ENCODE assay signal across 17 cellular contexts in genomic region chr14:100130471-100130870, GRCh38. TPM values are rescaled to one million over a fixed set of nuclear protein-coding genes. Genes with fewer than 3 reads are reported as not detected.
DNase-seq lines count a peak whose midpoint lies in the region; ATAC-seq, FAIRE-seq and TF ChIP-seq lines count a peak whose summit lies in the region.
"Had no signal": no experiment of that assay in that cellular context is flagged by ENCODE, and none has a peak within 500 bp of the region (broad histone marks: within the 10 kb centered on the region; RNA-seq: fewer than 3 reads in every experiment).

No MANE protein-coding gene starts in this region.

- H3K18ac ChIP-seq in neuronal stem cell (ENCODE audit: low read length) = no peak overlapping the region

- H3K4me1 ChIP-seq in BLaER1 treated with 17β-estradiol and CSF1 and Interleukin-3, amounts not matched to agents 10 nM and 100 nM = peaks cover 37 to 89% (median 81%) of the 10 kb centered on the region in 10 experiments
- no peaks in the 10 kb centered on the region for H3K4me1 ChIP-seq in HEK293 (ENCODE audit: control insufficient read depth, insufficient read depth, low read length)
- peaks cover 8% of the 10 kb centered on the region for H3K4me1 ChIP-seq in astrocyte (ENCODE audit: insufficient read depth, low read length)
- H3K4me1 ChIP-seq in neuronal stem cell (ENCODE audit: control insufficient read depth in 2 of 2, insufficient read depth in 1 of 2, low read depth in 1 of 2, low read length in 2 of 2) = no peaks in the 10 kb centered on the region

- no peak overlapping the region for H4K8ac ChIP-seq in neuronal stem cell (ENCODE audit: low read depth, low read length)

- H3K36me3 ChIP-seq in BLaER1 treated with 17β-estradiol and CSF1 and Interleukin-3, amounts not matched to agents 10 nM and 100 nM = peaks cover 47 to 99% (median 82%) of the 10 kb centered on the region in 11 experiments
- peaks cover 0 to 76% of the 10 kb centered on the region in 2 experiments; a peak in 2 of 3 replicates for H3K36me3 ChIP-seq in HEK293 (ENCODE audit: control insufficient read depth in 2 of 2, insufficient read depth in 1 of 2, low read length in 2 of 2)
- no peaks in the 10 kb centered on the region for H3K36me3 ChIP-seq in astrocyte (ENCODE audit: insufficient read depth, low read length)
- peaks cover 33 to 97% of the 10 kb centered on the region in 2 donors for H3K36me3 ChIP-seq in neuronal stem cell (replicated peaks in 1 of 2; ENCODE audit: control insufficient read depth in 2 of 2, insufficient read depth in 2 of 2, low read length in 2 of 2)

- no peaks in the 10 kb centered on the region for H3K9me3 Mint-ChIP-seq in astrocyte (ENCODE audit: unreplicated experiment)
- no peaks in the 10 kb centered on the region for H3K9me3 Mint-ChIP-seq in T-cell
- H3K9me3 Mint-ChIP-seq: activated naive CD8-positive, alpha-beta T cell treated with anti-CD3 and anti-CD28 coated beads, Interleukin-2, amount 10 ng/mL, durations not matched to agents 7 days and 5 days had no signal

- no peak overlapping the region for H2BK5ac ChIP-seq in neuronal stem cell (ENCODE audit: low read length)

- no peak for ATAC-seq in HG03571 (IDR thresholded peaks at IDR 0.05; ENCODE audit: unreplicated experiment)
- no peak for ATAC-seq in T-cell (replicated peaks in 1 of 4)

- H3K9ac ChIP-seq in BLaER1 treated with 17β-estradiol and CSF1 and Interleukin-3, amounts not matched to agents 10 nM and 100 nM = peak overlapping the region in 2 of 11 experiments; percentile 8 to 22; a peak in 3 of 22 replicates
- H3K9ac ChIP-seq in astrocyte (ENCODE audit: low read length) (no peak overlapping the region), neuronal stem cell (ENCODE audit: low read depth, low read length, poor library complexity) (no peak overlapping the region)
- H3K9ac ChIP-seq: KMS-11 had no signal

- no peak overlapping the region for H2AK5ac ChIP-seq in neuronal stem cell (ENCODE audit: low read depth, low read length)

- no CpG with 5 or more reads among the region's 12 CpGs for WGBS in neuronal stem cell (ENCODE audit: extremely low coverage in 2 of 2, insufficient read length in 2 of 2, insufficient replicate concordance in 1 of 2), 2 donors

- peaks cover 12% of the 10 kb centered on the region for H3K36me3 Mint-ChIP-seq in astrocyte (ENCODE audit: low read depth, unreplicated experiment)
- H3K36me3 Mint-ChIP-seq in T-cell = peaks cover 62% of the 10 kb centered on the region

- no peak overlapping the region for H2BK120ac ChIP-seq in neuronal stem cell (ENCODE audit: low read depth, low read length)

- H3K27me3 ChIP-seq in BLaER1 treated with 17β-estradiol and CSF1 and Interleukin-3, amounts not matched to agents 10 nM and 100 nM = no peaks in the 10 kb centered on the region
- no peaks in the 10 kb centered on the region for H3K27me3 ChIP-seq in astrocyte (ENCODE audit: insufficient read depth, low read length)
- peaks cover 0 to 2% (median 0%) of the 10 kb centered on the region in 3 experiments for H3K27me3 ChIP-seq in neuronal stem cell (ENCODE audit: control insufficient read depth in 3 of 3, insufficient read depth in 3 of 3, low read depth in 1 of 3, low read length in 3 of 3)

- no peak overlapping the region for H2BK15ac ChIP-seq in neuronal stem cell (ENCODE audit: low read length)

- no peak overlapping the region for H3K4me3 ChIP-seq in BLaER1 treated with 17β-estradiol and CSF1 and Interleukin-3, amounts not matched to agents 10 nM and 100 nM
- H3K4me3 ChIP-seq in HEK293 (ENCODE audit: low read depth, low read length) = no peak overlapping the region
- H3K4me3 ChIP-seq in astrocyte (ENCODE audit: insufficient read depth, low read depth, low read length) = no peak overlapping the region
- no peak overlapping the region for H3K4me3 ChIP-seq in neuronal stem cell (ENCODE audit: low read length in 2 of 2)

- H2BK12ac ChIP-seq in neuronal stem cell (ENCODE audit: low read length) = no peak overlapping the region

- no peak overlapping the region for H3K4me3 Mint-ChIP-seq in astrocyte (ENCODE audit: unreplicated experiment)
- no peak overlapping the region for H3K4me3 Mint-ChIP-seq in T-cell
- H3K4me3 Mint-ChIP-seq: activated naive CD8-positive, alpha-beta T cell treated with anti-CD3 and anti-CD28 coated beads, Interleukin-2, amount 10 ng/mL, durations not matched to agents 7 days and 5 days had no signal

- no peak overlapping the region for H3K14ac ChIP-seq in neuronal stem cell (ENCODE audit: low read length)

- H3K79me1 ChIP-seq in neuronal stem cell (ENCODE audit: low read depth, low read length) = no peaks in the 10 kb centered on the region

- TF ChIP-seq CTCF in HEK293 (tag by site-specific recombination; IDR thresholded peaks at IDR 0.05) (no peak), astrocyte (IDR thresholded peaks at IDR 0.05; ENCODE audit: insufficient read depth, low read depth, low read length) (no peak)

- FAIRE-seq in astrocyte (lab: Jason Lieb, UNC) = no peak
- FAIRE-seq: frontal cortex, small intestine had no signal

- no peaks in the 10 kb centered on the region for H3K79me2 ChIP-seq in astrocyte (ENCODE audit: insufficient read depth, low read length)

- H3K27me3 Mint-ChIP-seq in astrocyte (ENCODE audit: low read depth, unreplicated experiment) = no peaks in the 10 kb centered on the region
- no peaks in the 10 kb centered on the region for H3K27me3 Mint-ChIP-seq in T-cell
- H3K27me3 Mint-ChIP-seq: activated naive CD8-positive, alpha-beta T cell treated with anti-CD3 and anti-CD28 coated beads, Interleukin-2, amount 10 ng/mL, durations not matched to agents 7 days and 5 days had no signal

- H3K27ac Mint-ChIP-seq in astrocyte (ENCODE audit: unreplicated experiment) = peak overlapping the region; percentile 75
- H3K27ac Mint-ChIP-seq in T-cell = peak overlapping the region in 1 of 2 donors; percentile 34

- no peak overlapping the region for H2AFZ ChIP-seq in astrocyte (ENCODE audit: low read depth, low read length)
- no peak overlapping the region for H2AFZ ChIP-seq in neuronal stem cell (ENCODE audit: low read length)

- no peak overlapping the region for H3K4ac ChIP-seq in neuronal stem cell (ENCODE audit: low read length)

- H3K4me2 ChIP-seq in BLaER1 treated with 17β-estradiol and CSF1 and Interleukin-3, amounts not matched to agents 10 nM and 100 nM = peak overlapping the region; percentile 15 to 89 (median 82); a peak in 19 of 22 replicates
- no peak overlapping the region for H3K4me2 ChIP-seq in astrocyte (ENCODE audit: low read length)
- no peak overlapping the region for H3K4me2 ChIP-seq in neuronal stem cell (ENCODE audit: insufficient read depth, low read length, poor library complexity, severe bottlenecking)
- H3K4me2 ChIP-seq: KMS-11 had no signal

- DNase-seq in astrocyte (ENCODE audit: low read depth) (no peak), neuronal stem cell (ENCODE audit: low spot score) (no peak), DMS53 (lab: John Stamatoyannopoulos, UW) (no peak), T-cell (no peak)
- no peak for DNase-seq in stimulated activated CD4-positive, alpha-beta T cell treated with anti-CD3 and anti-CD28 coated beads, Interleukin-4, amount 100 ng/mL, for 4 hours
- DNase-seq: activated CD4-positive, alpha-beta T cell treated with anti-CD3 and anti-CD28 coated beads for 4 hours; activated naive CD8-positive, alpha-beta T cell treated with anti-CD3 and anti-CD28 coated beads, Interleukin-2, amount 10 ng/mL, durations not matched to agents 7 days and 5 days; NCI-H2029; RPMI8226; stimulated activated CD4-positive, alpha-beta T cell treated with anti-CD3 and anti-CD28 coated beads, Interleukin-4, amount 100 ng/mL, for 1 hour had no signal

- no peak overlapping the region for H4K91ac ChIP-seq in neuronal stem cell (ENCODE audit: low read depth, low read length, poor library complexity)

- H3K4me1 Mint-ChIP-seq in astrocyte (ENCODE audit: low read depth, unreplicated experiment) (no peaks in the 10 kb centered on the region), T-cell (peaks cover 1 to 5% (median 5%) of the 10 kb centered on the region in 3 donors)

- H4K20me1 ChIP-seq in BLaER1 treated with 17β-estradiol and CSF1 and Interleukin-3, amounts not matched to agents 10 nM and 100 nM = peaks cover 14 to 91% (median 43%) of the 10 kb centered on the region in 11 experiments; a peak in 17 of 22 replicates
- no peaks in the 10 kb centered on the region for H4K20me1 ChIP-seq in astrocyte (ENCODE audit: insufficient read depth, low read length)

- CTCF ChIA-PET in HEK293 (lab: Yijun Ruan, JAX) (no interaction called here), T-cell (lab: Charles Lee) (no interaction called here)

- POLR2A ChIA-PET in HEK293 (lab: Yijun Ruan, JAX) (no interaction called here), T-cell (lab: Charles Lee) (interaction anchor here in 1 of 2 donors (0.5 kb wide), 1 partner anchor 136 kb away, joined by 3 read pairs; no protein-coding TSS in a partner anchor)

- H3K23ac ChIP-seq in neuronal stem cell (ENCODE audit: low read depth, low read length, poor library complexity) = peak overlapping the region; percentile 21

- H3K9me3 ChIP-seq in BLaER1 treated with 17β-estradiol and CSF1 and Interleukin-3, amounts not matched to agents 10 nM and 100 nM (replicated peaks in 1 of 11) = no peaks in the 10 kb centered on the region
- H3K9me3 ChIP-seq in HEK293 (ENCODE audit: control insufficient read depth, insufficient read depth, low read depth, low read length) = no peaks in the 10 kb centered on the region
- no peaks in the 10 kb centered on the region for H3K9me3 ChIP-seq in astrocyte (ENCODE audit: insufficient read depth, low read depth, low read length)
- H3K9me3 ChIP-seq in neuronal stem cell (replicated peaks in 1 of 2; ENCODE audit: control insufficient read depth in 2 of 2, insufficient read depth in 1 of 2, low read depth in 1 of 2, low read length in 2 of 2) = no peaks in the 10 kb centered on the region

- H3K27ac ChIP-seq in BLaER1 treated with 17β-estradiol and CSF1 and Interleukin-3, amounts not matched to agents 10 nM and 100 nM = peak overlapping the region in 2 of 11 experiments; percentile 13 to 41; a peak in 1 of 22 replicates
- H3K27ac ChIP-seq in HEK293 (ENCODE audit: extremely low read depth, low read depth, low read length) (no peak overlapping the region), astrocyte (ENCODE audit: low read depth, low read length) (no peak overlapping the region), neuronal stem cell (replicated peaks; ENCODE audit: low read length) (no peak overlapping the region)
- H3K27ac ChIP-seq: epithelial cell of prostate, KMS-11 had no signal

RNA-seq across cellular contexts. Expression of gene DEGS2, which starts 29.0 kb away (rescaled TPM):
- total RNA-seq in astrocyte (0.07 TPM in 1 of 2 replicates, not detected in the other), T-cell (under 1 TPM in 4 of 5 donors, not detected in 1; 0.19 to 0.79 (median 0.49) TPM)
- 0.11 TPM for polyA plus RNA-seq in neuronal stem cell (2013, experiment 1 of 2)
- polyA plus RNA-seq in neuronal stem cell (2013, experiment 2 of 2) = 0.07 TPM

Comparison
In these comparisons a context has a peak if more than half of its experiments do, and no peak if none do; other contexts are left out.
1. H3K4me2 ChIP-seq: peak in BLaER1 treated with 17β-estradiol and CSF1 and Interleukin-3, amounts not matched to agents 10 nM and 100 nM (11 of 11); none in astrocyte (single experiment) and neuronal stem cell (single experiment).